7 cellular contexts compared by ENCODE assay signal in the genomic region with DNA sequence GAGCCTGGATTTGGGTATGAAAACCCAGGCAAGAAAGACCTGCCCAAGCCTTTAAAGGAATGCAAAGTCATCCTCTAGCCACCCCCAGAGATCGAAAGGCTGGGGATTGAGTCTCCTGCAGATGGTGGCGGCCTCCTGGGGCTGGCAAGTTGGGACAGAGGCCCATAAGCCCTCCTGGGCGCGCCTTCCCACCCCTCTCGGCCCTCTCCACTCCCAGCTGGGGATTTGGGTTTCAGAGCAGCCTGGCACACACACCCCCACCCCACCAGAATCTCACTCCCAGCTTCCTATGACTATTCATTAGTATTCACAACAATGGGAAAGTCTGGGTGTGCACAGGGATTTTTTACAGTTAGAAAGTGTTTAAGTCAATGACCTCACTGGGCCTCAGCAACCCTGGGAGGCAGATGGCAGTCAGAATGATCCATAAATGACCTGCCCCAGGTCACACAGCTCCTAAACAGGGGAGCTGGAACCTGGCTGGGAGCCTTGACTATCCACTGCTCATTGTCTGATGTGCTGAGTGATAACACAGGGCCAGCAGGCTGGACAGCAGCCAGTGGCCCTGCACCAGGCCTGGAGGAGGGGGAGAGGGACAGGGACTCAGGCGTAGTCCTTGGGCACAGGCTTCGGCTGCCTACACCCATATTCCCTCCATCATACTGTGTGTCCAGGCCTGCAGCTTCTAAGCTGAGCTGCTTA. TPM values are rescaled to one million over a fixed set of nuclear protein-coding genes. Genes with fewer than 3 reads are reported as not detected.
A peak's percentile ranks its signal among the peaks of the same experiment; 100 is the strongest.
DNase-seq lines count a peak whose midpoint lies in the region; TF ChIP-seq lines count a peak whose summit lies in the region.
"Had no signal": no experiment of that assay in that cellular context is flagged by ENCODE, and none has a peak within 500 bp of the region (broad histone marks: within the 10 kb centered on the region; RNA-seq: fewer than 3 reads in every experiment).

No MANE protein-coding gene starts in this region.

- TF ChIP-seq RAD21 in SK-N-SH (IDR thresholded peaks at IDR 0.05; ENCODE audit: low read length), result peak; percentile 22; the same call in 1 of the 2 replicates

- no peaks in the 10 kb centered on the region for H3K27me3 ChIP-seq in SK-N-SH (ENCODE audit: insufficient read depth)
- H3K27me3 ChIP-seq in Karpas-422 (ENCODE audit: low read length), result no peaks in the 10 kb centered on the region
- H3K27me3 ChIP-seq in brain microvascular endothelial cell (replicated peaks), result no peaks in the 10 kb centered on the region

- H3K4me3 ChIP-seq in SK-N-SH (ENCODE audit: low read depth in 2 of 2, low read length in 1 of 2) (no peak overlapping the region), Karpas-422 (ENCODE audit: low read length) (no peak overlapping the region), brain microvascular endothelial cell (ENCODE audit: low read depth, low read length) (no peak overlapping the region)

- H4K20me1 ChIP-seq in SK-N-SH (ENCODE audit: insufficient read depth) (no peaks in the 10 kb centered on the region), Karpas-422 (ENCODE audit: insufficient read depth, low read depth, low read length) (peaks cover 38% of the 10 kb centered on the region)

- H3K27ac ChIP-seq in C4-2B (peak overlapping the region; percentile 98), SK-N-SH (ENCODE audit: low read depth in 2 of 2, low read length in 1 of 2) (peak overlapping the region; percentile 25 to 94), Karpas-422 (ENCODE audit: low read length) (no peak overlapping the region), brain microvascular endothelial cell (no peak overlapping the region)

- no peak overlapping the region for H2AFZ ChIP-seq in SK-N-SH (ENCODE audit: low read depth)
- no peak overlapping the region for H2AFZ ChIP-seq in Karpas-422 (ENCODE audit: low read length)

- CTCF ChIA-PET in SK-N-SH (lab: Yijun Ruan, JAX), result interaction anchor here (0.5 to 48.0 kb wide), 13 partner anchors 6 to 988 kb away, joined by 3 to 1361 read pairs (median 3); partner anchors contain the start of genes FDXR, GRIN2C, NAT9 and NHERF1

- in situ Hi-C loops in brain microvascular endothelial cell (cut with HindIII; ENCODE audit: low pct_ligation_motif_present, low sequenced_read_pairs), result no loop called here

- TF ChIP-seq CTCF in C4-2B (conservative IDR thresholded peaks at IDR 0.05) (no peak), SK-N-SH (IDR thresholded peaks at IDR 0.05) (no peak), brain microvascular endothelial cell (IDR thresholded peaks at IDR 0.05; ENCODE audit: low read depth, low read length, missing control alignments) (no peak)

- no peaks in the 10 kb centered on the region for H3K36me3 ChIP-seq in SK-N-SH (replicated peaks in 1 of 2; ENCODE audit: control insufficient read depth in 1 of 2, insufficient read depth in 2 of 2, low read length in 1 of 2)
- no peaks in the 10 kb centered on the region for H3K36me3 ChIP-seq in Karpas-422 (ENCODE audit: insufficient read depth, low read length)
- H3K36me3 ChIP-seq in brain microvascular endothelial cell (replicated peaks), result no peaks in the 10 kb centered on the region

- H3K9ac ChIP-seq in SK-N-SH (no peak overlapping the region), Karpas-422 (ENCODE audit: low read length) (no peak overlapping the region)

- peak in 1 of 2 experiments; percentile 87; a peak in 2 of 4 replicates for TF ChIP-seq EP300 in SK-N-SH (IDR thresholded peaks at IDR 0.05; ENCODE audit: borderline replicate concordance in 1 of 2, low read depth in 1 of 2, low read length in 1 of 2)

- POLR2A ChIA-PET in SK-N-SH (lab: Yijun Ruan, JAX), result interaction anchor here (0.5 to 2.9 kb wide), 6 partner anchors 9 to 16 kb away, joined by 3 to 19 read pairs (median 8); partner anchors contain the start of gene NAT9

- peaks cover 45 to 68% of the 10 kb centered on the region in 2 experiments; a peak in 3 of 4 replicates for H3K4me1 ChIP-seq in SK-N-SH (ENCODE audit: control insufficient read depth in 1 of 2, insufficient read depth in 2 of 2, low read depth in 1 of 2, low read length in 1 of 2)
- H3K4me1 ChIP-seq in Karpas-422 (ENCODE audit: low read length), result peaks cover 32% of the 10 kb centered on the region

- H3K4me2 ChIP-seq in SK-N-SH (peak overlapping the region; percentile 52), Karpas-422 (ENCODE audit: low read depth, low read length, poor library complexity, severe bottlenecking) (no peak overlapping the region)

- H3K9me2 ChIP-seq in SK-N-SH, result no peaks in the 10 kb centered on the region
- no peaks in the 10 kb centered on the region for H3K9me2 ChIP-seq in Karpas-422 (replicated peaks; ENCODE audit: insufficient read depth, low read length)

- peaks cover 14% of the 10 kb centered on the region; the same call in 1 of the 2 replicates for H3K79me2 ChIP-seq in SK-N-SH (ENCODE audit: insufficient read depth)
- H3K79me2 ChIP-seq in Karpas-422 (ENCODE audit: low read length), result peaks cover 71% of the 10 kb centered on the region

- H3K9me3 ChIP-seq in SK-N-SH, result no peaks in the 10 kb centered on the region
- H3K9me3 ChIP-seq in Karpas-422 (ENCODE audit: low read length), result no peaks in the 10 kb centered on the region

- peaks cover 4% of the 10 kb centered on the region for H3F3A ChIP-seq in SK-N-SH (replicated peaks; ENCODE audit: insufficient read depth)

- 57% methylated on average over 7 of the region's 7 CpGs for WGBS in SK-N-SH (ENCODE audit: low lambda C conversion rate)

- peak; percentile 98 for DNase-seq in SK-N-SH
- peak; percentile 92 for DNase-seq in islet precursor cell
- no peak for DNase-seq in Karpas-422
- DNase-seq in RKO (ENCODE audit: low spot score), result no peak
- DNase-seq in brain microvascular endothelial cell, result no peak
- DNase-seq: cortex of kidney had no signal

TF ChIP-seq in SK-N-SH, 30 proteins besides CTCF, POLR2A, EP300 and RAD21 (continues in another document):
- TF ChIP-seq SIN3A (IDR thresholded peaks at IDR 0.05; ENCODE audit: borderline replicate concordance, low read depth, low read length) (no peak), CHD2 (IDR thresholded peaks at IDR 0.05; ENCODE audit: low read length, partially characterized antibody) (peak; percentile 96), USF1 (IDR thresholded peaks at IDR 0.05; ENCODE audit: borderline replicate concordance, low read depth) (no peak), NFIC (IDR thresholded peaks at IDR 0.05; ENCODE audit: borderline replicate concordance) (peak; percentile 82), GABPA (IDR thresholded peaks at IDR 0.05; ENCODE audit: low read depth) (no peak), SMC3 (IDR thresholded peaks at IDR 0.05; ENCODE audit: low read depth, low read length) (no peak), TCF12 (IDR thresholded peaks at IDR 0.05) (peak; percentile 73), RCOR1 (IDR thresholded peaks at IDR 0.05; ENCODE audit: low read length) (peak; percentile 95), JUND (IDR thresholded peaks at IDR 0.05) (no peak), RFX5 (IDR thresholded peaks at IDR 0.05; ENCODE audit: low read length) (no peak), FOXJ3 (CRISPR knock-in tag; IDR thresholded peaks at IDR 0.05) (peak; percentile 81), ELF1 (IDR thresholded peaks at IDR 0.05) (no peak), USF2 (IDR thresholded peaks at IDR 0.05; ENCODE audit: borderline replicate concordance, low read depth, low read length) (no peak), IRF3 (IDR thresholded peaks at IDR 0.05; ENCODE audit: low read depth, low read length) (0 out of 2 replicates have a peak, but pooled peaks have one; percentile 13)

RNA-seq across cellular contexts. Expression of gene NHERF1, which starts 12.1 kb away (rescaled TPM):
- polyA plus RNA-seq in SK-N-SH (2012; rRNA removed), result 26.9 and 40.1 TPM in 2 replicates
- 23.7 and 29.2 TPM in 2 replicates for polyA plus RNA-seq in SK-N-SH (2012; cell fraction: cytosol; rRNA removed)
- 21.2 and 25.9 TPM in 2 replicates for polyA plus RNA-seq in SK-N-SH (2012; cell fraction: nucleus; rRNA removed)
- total RNA-seq in Karpas-422 (2014; rRNA removed; shearing (Covaris generic); ENCODE audit: low replicate concordance), result 24.4 and 38.3 TPM in 2 replicates

RNA-seq across cellular contexts. Expression of gene NAT9, which starts 15.6 kb away (rescaled TPM):
- polyA plus RNA-seq in SK-N-SH (2012; rRNA removed), result 117 and 190 TPM in 2 replicates
- polyA plus RNA-seq in SK-N-SH (2012; cell fraction: cytosol; rRNA removed), result 38.1 and 64.6 TPM in 2 replicates
- 744 and 872 TPM in 2 replicates for polyA plus RNA-seq in SK-N-SH (2012; cell fraction: nucleus; rRNA removed)
- 25.3 and 66.8 TPM in 2 replicates for total RNA-seq in Karpas-422 (2014; rRNA removed; shearing (Covaris generic); ENCODE audit: low replicate concordance)

RNA-seq across cellular contexts. Expression of gene RAB37, which starts 23.5 kb away (rescaled TPM):
- polyA plus RNA-seq in SK-N-SH (2012; rRNA removed), result 0.13 and 0.25 TPM in 2 replicates
- 0.09 and 0.12 TPM in 2 replicates for polyA plus RNA-seq in SK-N-SH (2012; cell fraction: cytosol; rRNA removed)
- polyA plus RNA-seq in SK-N-SH (2012; cell fraction: nucleus; rRNA removed), result 0.26 and 0.31 TPM in 2 replicates
- total RNA-seq in Karpas-422 (2014; rRNA removed; shearing (Covaris generic); ENCODE audit: low replicate concordance), result 0.07 TPM in 1 of 2 replicates, not detected in the other

RNA-seq across cellular contexts. Expression of gene CD300LF, which starts 47.8 kb away (rescaled TPM):
- polyA plus RNA-seq in SK-N-SH (2012; rRNA removed), result not detected in 2 replicates
- polyA plus RNA-seq in SK-N-SH (2012; cell fraction: cytosol; rRNA removed), result not detected in 2 replicates
- not detected in 2 replicates for polyA plus RNA-seq in SK-N-SH (2012; cell fraction: nucleus; rRNA removed)
- total RNA-seq in Karpas-422 (2014; rRNA removed; shearing (Covaris generic); ENCODE audit: low replicate concordance), result not detected in 2 replicates

Comparison
In these comparisons a context has a peak if more than half of its experiments do, and no peak if none do; other contexts are left out.
1. H3K27ac ChIP-seq: peak in C4-2B (single experiment) and SK-N-SH (2 of 2); none in Karpas-422 (single experiment) and brain microvascular endothelial cell (single experiment).
2. DNase-seq: peak in SK-N-SH (single experiment) and islet precursor cell (single experiment); none in Karpas-422 (single experiment), RKO (single experiment) and brain microvascular endothelial cell (single experiment).